13 cellular contexts compared by ENCODE assay signal in genomic region chr5:18761801-18762200, GRCh38.
DNase-seq lines count a peak whose midpoint lies in the region; ATAC-seq and TF ChIP-seq lines count a peak whose summit lies in the region.
"Had no signal": no experiment of that assay in that cellular context is flagged by ENCODE, and none has a peak within 500 bp of the region (broad histone marks: within the 10 kb centered on the region; RNA-seq: fewer than 3 reads in every experiment).

No MANE protein-coding gene starts in this region.

- no peak for DNase-seq in DND-41
- peak; percentile 20 for DNase-seq in SW480 (ENCODE audit: low spot score)
- no peak for DNase-seq in NK-92 treated with Interleukin-12 subunit alpha and Interleukin-12 subunit beta, amount 100 ng/mL, for 24 hours (lab: John Stamatoyannopoulos, UW)
- DNase-seq in testis: no peak
- no peak for DNase-seq in activated effector memory CD4-positive, alpha-beta T cell treated with anti-CD3 and anti-CD28 coated beads, Interleukin-2, amount 50 U/mL, for 16 hours
- DNase-seq in anterior cingulate cortex (lab: John Stamatoyannopoulos, UW): no peak
- DNase-seq: hypothalamus, NCI-H2107, occipital lobe had no signal

- H3K4me2 ChIP-seq in DND-41 (ENCODE audit: insufficient read depth, low read length): no peak overlapping the region

- ATAC-seq in DND-41 (ENCODE audit: insufficient read depth, low read depth): peak; percentile 45; the same call in 1 of the 3 replicates
- ATAC-seq in GM19467 (IDR thresholded peaks at IDR 0.05; ENCODE audit: unreplicated experiment): peak; percentile 54
- ATAC-seq in HG03135 (IDR thresholded peaks at IDR 0.05; ENCODE audit: unreplicated experiment): peak; percentile 65

- H3K36me3 ChIP-seq in DND-41 (ENCODE audit: insufficient read depth, low read length) (no peaks in the 10 kb centered on the region), testis (ENCODE audit: low read depth, missing control alignments) (no peaks in the 10 kb centered on the region)
- H3K36me3 ChIP-seq: cardiac muscle cell had no signal

- H3K27ac ChIP-seq in DND-41 (ENCODE audit: low read length) (no peak overlapping the region), testis (no peak overlapping the region)
- H3K27ac ChIP-seq: cardiac muscle cell, VCaP had no signal

- intact Hi-C loops in testis (cut with DNase I; ENCODE audit: low total_unique reads): no loop called here

- no peak overlapping the region for H3K4me3 ChIP-seq in DND-41 (ENCODE audit: low read depth in 1 of 2, low read length in 2 of 2)
- no peak overlapping the region for H3K4me3 ChIP-seq in testis
- H3K4me3 ChIP-seq: cardiac muscle cell had no signal

- no peaks in the 10 kb centered on the region for H3K79me2 ChIP-seq in DND-41 (ENCODE audit: insufficient read depth, low read length)

- no peak for TF ChIP-seq CTCF in DND-41 (IDR thresholded peaks at IDR 0.05; ENCODE audit: borderline replicate concordance, extremely low read depth, low read length, poor library complexity, severe bottlenecking)
- no peak for TF ChIP-seq CTCF in testis (IDR thresholded peaks at IDR 0.05)

- TF ChIP-seq POLR2A in testis (IDR thresholded peaks at IDR 0.05): no peak

- no peaks in the 10 kb centered on the region for H3K9me3 ChIP-seq in DND-41 (ENCODE audit: insufficient read depth, low read length, severe bottlenecking)
- H3K9me3 ChIP-seq in testis: no peaks in the 10 kb centered on the region

- no peaks in the 10 kb centered on the region for H4K20me1 ChIP-seq in DND-41 (ENCODE audit: insufficient read depth, low read length)

- no peaks in the 10 kb centered on the region for H3K27me3 ChIP-seq in DND-41 (ENCODE audit: insufficient read depth, low read length, poor library complexity)
- no peaks in the 10 kb centered on the region for H3K27me3 ChIP-seq in testis
- H3K27me3 ChIP-seq: cardiac muscle cell had no signal

- H3K4me1 ChIP-seq in DND-41 (ENCODE audit: insufficient read depth, low read length) (no peaks in the 10 kb centered on the region), testis (no peaks in the 10 kb centered on the region)

- H3K9ac ChIP-seq in DND-41 (ENCODE audit: low read depth, low read length): no peak overlapping the region

- WGBS in testis, 2 donors: 95 to 96% methylated on average over 1 of the region's 1 CpG

- no peak overlapping the region for H2AFZ ChIP-seq in DND-41 (ENCODE audit: low read depth, low read length)
